Comparison of ENCODE assay signal across 10 cellular contexts in genomic region chr16:73713817-73714495, GRCh38.
DNase-seq lines count a peak whose midpoint lies in the region; ATAC-seq and TF ChIP-seq lines count a peak whose summit lies in the region.
"Had no signal": no experiment of that assay in that cellular context is flagged by ENCODE, and none has a peak within 500 bp of the region (broad histone marks: within the 10 kb centered on the region; RNA-seq: fewer than 3 reads in every experiment).

No MANE protein-coding gene starts in this region.

- DNase-seq in DMS 273 (lab: John Stamatoyannopoulos, UW; ENCODE audit: unreplicated experiment) (peak; percentile 72), Kasumi-1 (lab: John Stamatoyannopoulos, UW) (peak; percentile 9 to 14), mammary epithelial cell (peak; percentile 16), neural progenitor cell (ENCODE audit: low spot score) (peak; percentile 51), NCI-H526 treated with DMSO at 0.1 percent for 48 hours (lab: John Stamatoyannopoulos, UW) (no peak), NCI-H2081 treated with DMSO at 0.1 percent for 48 hours (lab: John Stamatoyannopoulos, UW) (no peak)
- no peak for DNase-seq in naive thymus-derived CD8-positive, alpha-beta T cell
- DNase-seq: stimulated activated naive CD8-positive, alpha-beta T cell treated with anti-CD3 and anti-CD28 coated beads, Interleukin-15, amount 100 ng/mL, for 72 hours had no signal

- no peaks in the 10 kb centered on the region for H4K20me1 ChIP-seq in mammary epithelial cell (ENCODE audit: insufficient read depth, low read length)
- H4K20me1 ChIP-seq in neural progenitor cell (ENCODE audit: low read depth): no peaks in the 10 kb centered on the region

- in situ Hi-C loops in mammary epithelial cell (cut with MboI; ENCODE audit: low sequenced_read_pairs in 2 of 2): no loop called here

- TF ChIP-seq CTCF in mammary epithelial cell (conservative IDR thresholded peaks at IDR 0.05 in 1 of 2, IDR thresholded peaks at IDR 0.05 in 1 of 2; ENCODE audit: extremely low read depth in 1 of 2, insufficient read depth in 1 of 2, low read depth in 1 of 2, low read length in 2 of 2): peak; percentile 38 to 68
- peak; percentile 65 for TF ChIP-seq CTCF in neural progenitor cell (IDR thresholded peaks at IDR 0.05)

- H3K4me1 Mint-ChIP-seq in neural progenitor cell: peaks cover 61% of the 10 kb centered on the region
- no peaks in the 10 kb centered on the region for H3K4me1 Mint-ChIP-seq in naive thymus-derived CD8-positive, alpha-beta T cell
- H3K4me1 Mint-ChIP-seq: stimulated activated naive CD8-positive, alpha-beta T cell treated with anti-CD3 and anti-CD28 coated beads, Interleukin-15, amount 100 ng/mL, for 72 hours had no signal

- H3K9me3 ChIP-seq in mammary epithelial cell (replicated peaks; ENCODE audit: insufficient read depth, low read length): no peaks in the 10 kb centered on the region
- no peaks in the 10 kb centered on the region for H3K9me3 ChIP-seq in neural progenitor cell (ENCODE audit: low read depth)

- H3K4me3 Mint-ChIP-seq in neural progenitor cell: no peak overlapping the region
- H3K4me3 Mint-ChIP-seq in naive thymus-derived CD8-positive, alpha-beta T cell: no peak overlapping the region
- H3K4me3 Mint-ChIP-seq: stimulated activated naive CD8-positive, alpha-beta T cell treated with anti-CD3 and anti-CD28 coated beads, Interleukin-15, amount 100 ng/mL, for 72 hours had no signal

- ATAC-seq in HG03457 (IDR thresholded peaks at IDR 0.05; ENCODE audit: unreplicated experiment): no peak
- ATAC-seq in naive thymus-derived CD8-positive, alpha-beta T cell: no peak
- ATAC-seq: left colon; stimulated activated naive CD8-positive, alpha-beta T cell treated with anti-CD3 and anti-CD28 coated beads, Interleukin-15, amount 100 ng/mL, for 72 hours had no signal

- H3K27me3 ChIP-seq in mammary epithelial cell (ENCODE audit: insufficient read depth, low read length) (no peaks in the 10 kb centered on the region), neural progenitor cell (no peaks in the 10 kb centered on the region)

- H3F3A ChIP-seq in neural progenitor cell (ENCODE audit: low read depth): peaks cover 7% of the 10 kb centered on the region

- dilution Hi-C loops in mammary epithelial cell (cut with HindIII; ENCODE audit: low sequenced_read_pairs): no loop called here

- no peaks in the 10 kb centered on the region for H3K9me3 Mint-ChIP-seq in neural progenitor cell
- peaks cover 0 to 16% (median 0%) of the 10 kb centered on the region in 9 donors for H3K9me3 Mint-ChIP-seq in naive thymus-derived CD8-positive, alpha-beta T cell

- CTCF ChIA-PET in mammary epithelial cell (lab: Charles Lee; ENCODE audit: low non-redundant PET): no interaction called here

- H3K27me3 Mint-ChIP-seq in neural progenitor cell (ENCODE audit: insufficient read depth, low read depth): peaks cover 7% of the 10 kb centered on the region
- H3K27me3 Mint-ChIP-seq in naive thymus-derived CD8-positive, alpha-beta T cell: peaks cover 0 to 10% (median 3%) of the 10 kb centered on the region in 5 donors
- H3K27me3 Mint-ChIP-seq: stimulated activated naive CD8-positive, alpha-beta T cell treated with anti-CD3 and anti-CD28 coated beads, Interleukin-15, amount 100 ng/mL, for 72 hours had no signal

- BruUV-seq in mammary epithelial cell (replicated peaks; lab: Mats Ljungman, UMichigan): no TSS peak

- POLR2A ChIA-PET in naive thymus-derived CD8-positive, alpha-beta T cell (lab: Charles Lee): no interaction called here

- H3K27ac ChIP-seq in mammary epithelial cell (ENCODE audit: insufficient read depth, low read depth, low read length): no peak overlapping the region
- H3K27ac ChIP-seq in neural progenitor cell: no peak overlapping the region

- WGBS in mammary epithelial cell (ENCODE audit: low coverage, missing lambda C conversion rate): 83% methylated on average over 9 of the region's 10 CpGs

- no peaks in the 10 kb centered on the region for H3K36me3 ChIP-seq in mammary epithelial cell (ENCODE audit: insufficient read depth, low read length)
- H3K36me3 ChIP-seq in neural progenitor cell: no peaks in the 10 kb centered on the region

- H3K4me2 ChIP-seq in mammary epithelial cell (ENCODE audit: insufficient read depth, low read depth, low read length) (no peak overlapping the region), neural progenitor cell (no peak overlapping the region)

- H3K4me3 ChIP-seq in mammary epithelial cell (replicated peaks in 1 of 3; ENCODE audit: insufficient read depth in 1 of 3, low read depth in 2 of 3, low read length in 3 of 3) (no peak overlapping the region), neural progenitor cell (no peak overlapping the region)

- intact Hi-C loops in mammary epithelial cell (cut with micrococcal nuclease): loop anchor here (1.0 kb wide), 2 partner anchors 164 to 242 kb away; no protein-coding TSS in a partner anchor

- no peak overlapping the region for H3K27ac Mint-ChIP-seq in neural progenitor cell
- H3K27ac Mint-ChIP-seq in naive thymus-derived CD8-positive, alpha-beta T cell: no peak overlapping the region

- H3K79me2 ChIP-seq in mammary epithelial cell (ENCODE audit: insufficient read depth, low read length): no peaks in the 10 kb centered on the region
- no peaks in the 10 kb centered on the region for H3K79me2 ChIP-seq in neural progenitor cell (ENCODE audit: low read depth)

- no peaks in the 10 kb centered on the region for H3K4me1 ChIP-seq in mammary epithelial cell (ENCODE audit: insufficient read depth, low read length)
- peaks cover 18% of the 10 kb centered on the region for H3K4me1 ChIP-seq in neural progenitor cell

- H2AFZ ChIP-seq in mammary epithelial cell (ENCODE audit: low read depth, low read length): no peak overlapping the region
- H2AFZ ChIP-seq in neural progenitor cell (replicated peaks): no peak overlapping the region

- H3K9ac ChIP-seq in mammary epithelial cell (ENCODE audit: insufficient read depth, low read length) (no peak overlapping the region), neural progenitor cell (no peak overlapping the region)

- no peaks in the 10 kb centered on the region for H3K36me3 Mint-ChIP-seq in neural progenitor cell
- H3K36me3 Mint-ChIP-seq in naive thymus-derived CD8-positive, alpha-beta T cell: no peaks in the 10 kb centered on the region

Comparison
In these comparisons a context has a peak if more than half of its experiments do, and no peak if none do; other contexts are left out.
1. DNase-seq: peak in DMS 273 (single experiment), Kasumi-1 (2 of 2), mammary epithelial cell (single experiment) and neural progenitor cell (single experiment); none in NCI-H526 treated with DMSO at 0.1 percent for 48 hours (single experiment), NCI-H2081 treated with DMSO at 0.1 percent for 48 hours (single experiment) and naive thymus-derived CD8-positive, alpha-beta T cell (0 of 10).